7 cellular contexts compared by ENCODE assay signal in genomic region chr12:94100990-94101901, GRCh38. TPM values are rescaled to one million over a fixed set of nuclear protein-coding genes. Genes with fewer than 3 reads are reported as not detected.
DNase-seq lines count a peak whose midpoint lies in the region; ATAC-seq and TF ChIP-seq lines count a peak whose summit lies in the region.

No MANE protein-coding gene starts in this region.

- DNase-seq in NCI-H345 (lab: John Stamatoyannopoulos, UW) (peak; percentile 84), choroid plexus epithelial cell (ENCODE audit: low read depth) (peak; percentile 74), left lobe of liver (ENCODE audit: low spot score) (peak; percentile 71)
- DNase-seq in activated CD4-positive, alpha-beta T cell treated with anti-CD3 and anti-CD28 coated beads for 36 hours = peak; percentile 90
- peak; percentile 76 to 77 for DNase-seq in stimulated activated CD4-positive, alpha-beta T cell treated with anti-CD3 and anti-CD28 coated beads, Interleukin-1b, Interleukin-23, amount 100 ng/mL, for 4 hours (ENCODE audit: low read depth in 2 of 2)

- CTCF ChIA-PET in activated CD4-positive, alpha-beta T cell treated with anti-CD3 and anti-CD28 coated beads for 36 hours (lab: Charles Lee) = interaction anchor here (0.6 to 6.3 kb wide), 129 partner anchors 7 to 1332 kb away, joined by 3 to 175 read pairs (median 4); partner anchors contain the start of genes CRADD, MRPL42, SOCS2 and UBE2N

- H3K27me3 Mint-ChIP-seq in activated CD4-positive, alpha-beta T cell treated with anti-CD3 and anti-CD28 coated beads for 36 hours = peaks cover 5% of the 10 kb centered on the region

- H3K4me3 Mint-ChIP-seq in activated CD4-positive, alpha-beta T cell treated with anti-CD3 and anti-CD28 coated beads for 36 hours = peak overlapping the region; percentile 76

- H3K9me3 Mint-ChIP-seq in activated CD4-positive, alpha-beta T cell treated with anti-CD3 and anti-CD28 coated beads for 36 hours (ENCODE audit: low read depth) = no peaks in the 10 kb centered on the region

- H3K27ac Mint-ChIP-seq in activated CD4-positive, alpha-beta T cell treated with anti-CD3 and anti-CD28 coated beads for 36 hours = peak overlapping the region; percentile 75

- peaks cover 30% of the 10 kb centered on the region for H3K4me1 Mint-ChIP-seq in activated CD4-positive, alpha-beta T cell treated with anti-CD3 and anti-CD28 coated beads for 36 hours

- POLR2A ChIA-PET in activated CD4-positive, alpha-beta T cell treated with anti-CD3 and anti-CD28 coated beads for 36 hours (lab: Charles Lee) = interaction anchor here (0.6 to 1.4 kb wide), 4 partner anchors 321 to 598 kb away, joined by 3 to 7 read pairs (median 4); no protein-coding TSS in a partner anchor

- intact Hi-C loops in activated CD4-positive, alpha-beta T cell treated with anti-CD3 and anti-CD28 coated beads for 36 hours (cut with DNase I, micrococcal nuclease) = loop anchor here (1.0 to 10.0 kb wide), 10 partner anchors 87 to 1314 kb away; partner anchors contain the start of genes CRADD (in 2 of the 2), MRPL42 (in 1 of the 2) and UBE2N (in 1 of the 2)

- peak; percentile 73 for TF ChIP-seq CTCF in choroid plexus epithelial cell (conservative IDR thresholded peaks at IDR 0.05; ENCODE audit: low read depth, low read length)

- no peaks in the 10 kb centered on the region for H3K36me3 Mint-ChIP-seq in activated CD4-positive, alpha-beta T cell treated with anti-CD3 and anti-CD28 coated beads for 36 hours (ENCODE audit: low read depth)

- peak overlapping the region; percentile 63 for H3K4me3 ChIP-seq in choroid plexus epithelial cell (ENCODE audit: low read depth, low read length)

- ATAC-seq in GM18520 (IDR thresholded peaks at IDR 0.05; ENCODE audit: unreplicated experiment) = peak; percentile 40
- ATAC-seq in HG03175 (IDR thresholded peaks at IDR 0.05; ENCODE audit: unreplicated experiment) = peak; percentile 59
- peak; percentile 70 for ATAC-seq in activated CD4-positive, alpha-beta T cell treated with anti-CD3 and anti-CD28 coated beads for 36 hours
- ATAC-seq in left lobe of liver = peak; percentile 93

RNA-seq across cellular contexts. Expression of gene PLXNC1, which starts 47.1 kb away (rescaled TPM):
- 1 to 10 TPM; 5.3 TPM for total RNA-seq in activated CD4-positive, alpha-beta T cell treated with anti-CD3 and anti-CD28 coated beads for 36 hours
- 1.1 TPM for total RNA-seq in left lobe of liver

Comparison
In these comparisons a context has a peak if more than half of its experiments do, and no peak if none do; other contexts are left out.
1. Peak in every context shown above with its lines: DNase-seq, ATAC-seq and H3K4me3 ChIP-seq.
2. ATAC-seq: peak in every context shown above with its lines; median percentile 93 in left lobe of liver; 70 in activated CD4-positive, alpha-beta T cell treated with anti-CD3 and anti-CD28 coated beads for 36 hours; 59 in HG03175; 40 in GM18520.